ENCODE assay signal across 10 cellular contexts in the genomic region with DNA sequence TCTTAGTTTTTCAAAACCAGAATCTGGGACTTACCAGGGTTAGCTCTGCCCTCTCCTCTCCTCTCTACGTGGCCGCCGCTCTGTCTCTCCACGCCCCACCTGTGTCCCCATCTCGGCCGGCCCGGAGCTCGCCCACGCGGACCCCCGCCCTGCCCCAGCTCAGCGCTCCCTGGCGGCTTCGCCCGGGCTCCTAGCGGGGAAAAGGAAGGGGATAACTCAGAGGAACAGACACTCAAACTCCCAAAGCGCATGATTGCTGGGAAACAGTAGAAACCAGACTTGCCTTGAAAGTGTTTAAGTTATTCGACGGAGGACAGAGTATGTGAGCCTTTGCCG. TPM values are rescaled to one million over a fixed set of nuclear protein-coding genes. Genes with fewer than 3 reads are reported as not detected.
DNase-seq lines count a peak whose midpoint lies in the region; ATAC-seq and TF ChIP-seq lines count a peak whose summit lies in the region.
"Had no signal": no experiment of that assay in that cellular context is flagged by ENCODE, and none has a peak within 500 bp of the region (broad histone marks: within the 10 kb centered on the region; RNA-seq: fewer than 3 reads in every experiment).

No MANE protein-coding gene starts in this region.

- CTCF ChIA-PET in activated CD4-positive, alpha-beta T cell treated with anti-CD3 and anti-CD28 coated beads, Interleukin-2, amount 10 ng/mL, durations not matched to agents 7 days and 5 days (lab: Charles Lee): interaction anchor here (1.1 kb wide), 1 partner anchor 14 kb away, joined by 5 read pairs; no protein-coding TSS in a partner anchor

- H3K4me1 ChIP-seq in iPS-20b (ENCODE audit: insufficient read depth, low read length) (peaks cover 6% of the 10 kb centered on the region; the same call in 1 of the 2 replicates), thyroid gland (peaks cover 40 to 72% of the 10 kb centered on the region in 2 donors)

- intact Hi-C loops in thyroid gland (cut with DNase I): no loop called here

- DNase-seq in activated CD4-positive, alpha-beta T cell treated with anti-CD3 and anti-CD28 coated beads, Interleukin-2, amount 10 ng/mL, durations not matched to agents 7 days and 5 days: no peak
- no peak for DNase-seq in activated CD4-positive, alpha-beta T cell treated with anti-CD3 and anti-CD28 coated beads for 1 hour
- no peak for DNase-seq in activated T-cell treated with anti-CD3 and anti-CD28 coated beads, Interleukin-2, amount 50 U/mL, for 72 hours
- DNase-seq in stimulated activated naive B cell treated with anti-CD40 and anti-IgM and Interleukin-4, amounts not matched to agents 10 μg/mL and 1 μg/mL and 100 μg/mL, for 72 hours: no peak
- no peak for DNase-seq in NCI-H446 treated with DMSO at 0.1 percent for 48 hours (lab: John Stamatoyannopoulos, UW)
- no peak for DNase-seq in NCI-H526 (lab: John Stamatoyannopoulos, UW)
- DNase-seq in thyroid gland: no peak
- DNase-seq: effector CD8-positive, alpha-beta T cell had no signal

- H3K27me3 ChIP-seq in iPS-20b (ENCODE audit: insufficient read depth, low read length) (peaks cover 100% of the 10 kb centered on the region), thyroid gland (peaks cover 93% of the 10 kb centered on the region)

- H3K36me3 ChIP-seq in iPS-20b (ENCODE audit: insufficient read depth, low read depth, low read length) (no peaks in the 10 kb centered on the region), thyroid gland (no peaks in the 10 kb centered on the region)
- H3K36me3 ChIP-seq: Peyer's patch had no signal

- peaks cover 52% of the 10 kb centered on the region for H3K4me1 Mint-ChIP-seq in activated CD4-positive, alpha-beta T cell treated with anti-CD3 and anti-CD28 coated beads, Interleukin-2, amount 10 ng/mL, durations not matched to agents 7 days and 5 days
- peaks cover 60% of the 10 kb centered on the region for H3K4me1 Mint-ChIP-seq in activated T-cell treated with anti-CD3 and anti-CD28 coated beads, Interleukin-2, amount 50 U/mL, for 72 hours (ENCODE audit: low read depth)
- peaks cover 43 to 71% of the 10 kb centered on the region in 2 donors for H3K4me1 Mint-ChIP-seq in stimulated activated naive B cell treated with anti-CD40 and anti-IgM and Interleukin-4, amounts not matched to agents 10 μg/mL and 1 μg/mL and 100 μg/mL, for 72 hours

- peaks cover 13% of the 10 kb centered on the region for H3K36me3 Mint-ChIP-seq in activated CD4-positive, alpha-beta T cell treated with anti-CD3 and anti-CD28 coated beads, Interleukin-2, amount 10 ng/mL, durations not matched to agents 7 days and 5 days (ENCODE audit: low read depth)
- peaks cover 0 to 8% of the 10 kb centered on the region in 2 donors for H3K36me3 Mint-ChIP-seq in activated T-cell treated with anti-CD3 and anti-CD28 coated beads, Interleukin-2, amount 50 U/mL, for 72 hours (ENCODE audit: insufficient read depth in 2 of 2)
- H3K36me3 Mint-ChIP-seq in stimulated activated naive B cell treated with anti-CD40 and anti-IgM and Interleukin-4, amounts not matched to agents 10 μg/mL and 1 μg/mL and 100 μg/mL, for 72 hours: peaks cover 2 to 4% of the 10 kb centered on the region in 2 donors

- ATAC-seq in activated T-cell treated with anti-CD3 and anti-CD28 coated beads, Interleukin-2, amount 50 U/mL, for 72 hours (replicated peaks in 1 of 2): no peak
- no peak for ATAC-seq in stimulated activated naive B cell treated with anti-CD40 and anti-IgM and Interleukin-4, amounts not matched to agents 10 μg/mL and 1 μg/mL and 100 μg/mL, for 72 hours (replicated peaks)

- WGBS in thyroid gland, 2 donors: 4 to 9% methylated on average over 10 to 20 of the region's 20 CpGs

- POLR2A ChIA-PET in activated CD4-positive, alpha-beta T cell treated with anti-CD3 and anti-CD28 coated beads, Interleukin-2, amount 10 ng/mL, durations not matched to agents 7 days and 5 days (lab: Charles Lee): no interaction called here

- peak overlapping the region; percentile 52 for H3K4me3 Mint-ChIP-seq in activated CD4-positive, alpha-beta T cell treated with anti-CD3 and anti-CD28 coated beads, Interleukin-2, amount 10 ng/mL, durations not matched to agents 7 days and 5 days
- H3K4me3 Mint-ChIP-seq in activated T-cell treated with anti-CD3 and anti-CD28 coated beads, Interleukin-2, amount 50 U/mL, for 72 hours: peak overlapping the region; percentile 88 to 99
- peak overlapping the region; percentile 81 to 94 for H3K4me3 Mint-ChIP-seq in stimulated activated naive B cell treated with anti-CD40 and anti-IgM and Interleukin-4, amounts not matched to agents 10 μg/mL and 1 μg/mL and 100 μg/mL, for 72 hours

- H3K27ac ChIP-seq in iPS-20b (ENCODE audit: low read length): no peak overlapping the region
- no peak overlapping the region for H3K27ac ChIP-seq in thyroid gland

- H3K4me3 ChIP-seq in iPS-20b (ENCODE audit: low read length): peak overlapping the region; percentile 58; the same call in 1 of the 2 replicates
- no peak overlapping the region for H3K4me3 ChIP-seq in thyroid gland (replicated peaks in 1 of 3)

- no peak overlapping the region for H3K9ac ChIP-seq in iPS-20b (ENCODE audit: low read depth, low read length)

- H3K27me3 Mint-ChIP-seq in activated CD4-positive, alpha-beta T cell treated with anti-CD3 and anti-CD28 coated beads, Interleukin-2, amount 10 ng/mL, durations not matched to agents 7 days and 5 days: peaks cover 76% of the 10 kb centered on the region
- H3K27me3 Mint-ChIP-seq in activated T-cell treated with anti-CD3 and anti-CD28 coated beads, Interleukin-2, amount 50 U/mL, for 72 hours (ENCODE audit: low read depth): peaks cover 79% of the 10 kb centered on the region
- peaks cover 62 to 82% of the 10 kb centered on the region in 2 donors for H3K27me3 Mint-ChIP-seq in stimulated activated naive B cell treated with anti-CD40 and anti-IgM and Interleukin-4, amounts not matched to agents 10 μg/mL and 1 μg/mL and 100 μg/mL, for 72 hours

- no peak for TF ChIP-seq POLR2A in thyroid gland (IDR thresholded peaks at IDR 0.05)

- H3K9me3 ChIP-seq in iPS-20b (ENCODE audit: insufficient read depth, low read depth, low read length) (peaks cover 4% of the 10 kb centered on the region), thyroid gland (no peaks in the 10 kb centered on the region)

- H3K27ac Mint-ChIP-seq in activated CD4-positive, alpha-beta T cell treated with anti-CD3 and anti-CD28 coated beads, Interleukin-2, amount 10 ng/mL, durations not matched to agents 7 days and 5 days: peak overlapping the region; percentile 60
- H3K27ac Mint-ChIP-seq in activated T-cell treated with anti-CD3 and anti-CD28 coated beads, Interleukin-2, amount 50 U/mL, for 72 hours: no peak overlapping the region
- peak overlapping the region; percentile 87 for H3K27ac Mint-ChIP-seq in stimulated activated naive B cell treated with anti-CD40 and anti-IgM and Interleukin-4, amounts not matched to agents 10 μg/mL and 1 μg/mL and 100 μg/mL, for 72 hours

- no peaks in the 10 kb centered on the region for H3K9me3 Mint-ChIP-seq in activated CD4-positive, alpha-beta T cell treated with anti-CD3 and anti-CD28 coated beads, Interleukin-2, amount 10 ng/mL, durations not matched to agents 7 days and 5 days
- H3K9me3 Mint-ChIP-seq in activated T-cell treated with anti-CD3 and anti-CD28 coated beads, Interleukin-2, amount 50 U/mL, for 72 hours: no peaks in the 10 kb centered on the region
- no peaks in the 10 kb centered on the region for H3K9me3 Mint-ChIP-seq in stimulated activated naive B cell treated with anti-CD40 and anti-IgM and Interleukin-4, amounts not matched to agents 10 μg/mL and 1 μg/mL and 100 μg/mL, for 72 hours

- no peak for TF ChIP-seq CTCF in thyroid gland (IDR thresholded peaks at IDR 0.05)

RNA-seq across cellular contexts. Expression of a gene that starts 5.4 kb away (rescaled TPM):
- under 1 TPM; 0.54 to 0.82 TPM for total RNA-seq in activated CD4-positive, alpha-beta T cell treated with anti-CD3 and anti-CD28 coated beads, Interleukin-2, amount 10 ng/mL, durations not matched to agents 7 days and 5 days
- under 1 TPM; 0.77 to 0.83 TPM for total RNA-seq in activated T-cell treated with anti-CD3 and anti-CD28 coated beads, Interleukin-2, amount 50 U/mL, for 72 hours
- total RNA-seq in thyroid gland: not detected

RNA-seq across cellular contexts. Expression of a gene that starts 30.7 kb away (rescaled TPM):
- total RNA-seq in activated CD4-positive, alpha-beta T cell treated with anti-CD3 and anti-CD28 coated beads, Interleukin-2, amount 10 ng/mL, durations not matched to agents 7 days and 5 days: 10 to 100 TPM; 81.6 to 82.9 TPM
- 100 to 1,000 TPM; 143 to 158 TPM for total RNA-seq in activated T-cell treated with anti-CD3 and anti-CD28 coated beads, Interleukin-2, amount 50 U/mL, for 72 hours
- total RNA-seq in thyroid gland: 10 to 100 TPM; 62.7 to 88.4 (median 75.9) TPM
